Comparison of ENCODE assay signal across 8 cellular contexts in the genomic region with DNA sequence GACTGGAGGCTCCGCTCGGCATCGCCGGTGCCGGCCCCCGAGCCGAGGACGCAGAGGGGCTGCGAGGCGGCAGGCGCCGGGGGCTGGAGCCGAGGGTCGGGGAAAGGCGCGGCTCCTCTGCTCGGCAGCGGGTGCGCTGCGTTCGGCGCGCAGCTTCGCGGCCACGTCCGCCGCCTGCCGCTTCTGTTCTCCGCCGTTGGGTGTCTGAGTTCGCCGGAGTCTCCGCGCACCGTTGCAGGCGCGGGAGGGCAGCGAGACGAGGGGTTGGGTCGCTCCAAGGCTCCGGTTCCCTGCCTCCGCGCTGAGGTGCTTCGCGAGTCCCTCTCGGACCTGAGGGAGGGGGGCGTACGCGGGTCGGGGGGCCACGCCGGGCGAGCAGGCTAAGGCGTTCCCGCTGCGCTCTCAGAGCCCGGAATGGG. TPM values are rescaled to one million over a fixed set of nuclear protein-coding genes. Genes with fewer than 3 reads are reported as not detected.
DNase-seq lines count a peak whose midpoint lies in the region; ATAC-seq, FAIRE-seq and TF ChIP-seq lines count a peak whose summit lies in the region.

No MANE protein-coding gene starts in this region.

- no peaks in the 10 kb centered on the region for H3K9me1 ChIP-seq in keratinocyte (ENCODE audit: control insufficient read depth, extremely low read depth, insufficient read depth, low read length)

- POLR2A ChIA-PET in GM12878 (lab: Charles Lee) = no interaction called here

- H3K4me1 ChIP-seq in GM12878 (ENCODE audit: control insufficient read depth, insufficient read depth, low read length) = no peaks in the 10 kb centered on the region
- peaks cover 22% of the 10 kb centered on the region for H3K4me1 ChIP-seq in keratinocyte (ENCODE audit: control insufficient read depth, extremely low read depth, insufficient read depth, low read length)

- no peaks in the 10 kb centered on the region for H3K36me3 ChIP-seq in GM12878 (ENCODE audit: control insufficient read depth in 2 of 2, insufficient read depth in 2 of 2, low read length in 1 of 2)
- peaks cover 2 to 8% of the 10 kb centered on the region in 2 experiments for H3K36me3 ChIP-seq in keratinocyte (ENCODE audit: control insufficient read depth in 2 of 2, extremely low read depth in 1 of 2, insufficient read depth in 2 of 2, low read length in 2 of 2)

- TF ChIP-seq RAD21 in GM12878 (IDR thresholded peaks at IDR 0.05; ENCODE audit: insufficient read depth, low read depth, low read length) = no peak

- H3K4me3 ChIP-seq in GM12878 (peak overlapping the region; percentile 16; the same call in 1 of the 2 replicates), keratinocyte (ENCODE audit: control insufficient read depth in 2 of 3, extremely low read depth in 1 of 3, insufficient read depth in 2 of 3, low read depth in 1 of 3, low read length in 3 of 3) (peak overlapping the region; percentile 74 to 85 (median 78))

- RAD21 ChIA-PET in GM12878 (lab: Charles Lee; ENCODE audit: unreplicated experiment) = no interaction called here

- H3K9me3 ChIP-seq in GM12878 (replicated peaks; ENCODE audit: control insufficient read depth, insufficient read depth, low read length) (no peaks in the 10 kb centered on the region), keratinocyte (ENCODE audit: control insufficient read depth, low read depth, low read length) (no peaks in the 10 kb centered on the region)

- H4K20me1 ChIP-seq in GM12878 (ENCODE audit: control insufficient read depth, insufficient read depth) (no peaks in the 10 kb centered on the region), keratinocyte (ENCODE audit: control insufficient read depth, extremely low read depth, insufficient read depth, low read length) (no peaks in the 10 kb centered on the region)

- 14% methylated on average over 30 of the region's 58 CpGs for WGBS in GM12878 (ENCODE audit: insufficient coverage, insufficient replicate concordance, low lambda C conversion rate, missing lambda C conversion rate)

- FAIRE-seq in GM12878 (lab: Jason Lieb, UNC) (no peak), keratinocyte (lab: Jason Lieb, UNC) (no peak)

- H3K9ac ChIP-seq in GM12878 (ENCODE audit: control insufficient read depth, insufficient read depth, low read length) (no peak overlapping the region), keratinocyte (ENCODE audit: control insufficient read depth, extremely low read depth, insufficient read depth, low read length) (peak overlapping the region; percentile 75)

- H3K4me2 ChIP-seq in GM12878 (ENCODE audit: control insufficient read depth, insufficient read depth) (no peak overlapping the region; the same call in 1 of the 2 replicates), keratinocyte (ENCODE audit: control insufficient read depth, extremely low read depth, insufficient read depth, low read depth, low read length) (peak overlapping the region; percentile 45)

- H3K27ac ChIP-seq in GM12878 (ENCODE audit: control insufficient read depth, insufficient read depth) = no peak overlapping the region
- H3K27ac ChIP-seq in keratinocyte (ENCODE audit: control insufficient read depth, insufficient read depth, low read length) = peak overlapping the region; percentile 70

- no TSS peak for BruUV-seq in GM12878 (replicated peaks; lab: Mats Ljungman, UMichigan)

- CTCF ChIA-PET in GM12878 (lab: Yijun Ruan, JAX) = no interaction called here

- in situ Hi-C loops in GM12878 (cut with MboI) = no loop called here

- SMC1A ChIA-PET in GM12878 (lab: Charles Lee; ENCODE audit: uncharacterized antibody, unreplicated experiment) = no interaction called here

- no peak for TF ChIP-seq EP300 in GM12878 (IDR thresholded peaks at IDR 0.05; ENCODE audit: borderline replicate concordance in 1 of 2, control insufficient read depth in 1 of 2, low read depth in 2 of 2, low read length in 2 of 2)

- H3K79me2 ChIP-seq in GM12878 (ENCODE audit: control insufficient read depth, insufficient read depth, low read length) (no peaks in the 10 kb centered on the region), keratinocyte (ENCODE audit: control insufficient read depth, insufficient read depth, low read length) (peaks cover 31% of the 10 kb centered on the region)

- TF ChIP-seq POLR2A in GM12878 (IDR thresholded peaks at IDR 0.05; ENCODE audit: low read depth, low read length) = no peak

- dilution Hi-C loops in keratinocyte (cut with MboI; ENCODE audit: extremely low pct_ligation_motif_present, low sequenced_read_pairs) = no loop called here

- no peak for TF ChIP-seq CTCF in GM12878 (IDR thresholded peaks at IDR 0.05 in 2 of 3, conservative IDR thresholded peaks at IDR 0.05 in 1 of 3; ENCODE audit: control insufficient read depth in 2 of 3, extremely low read depth in 1 of 3, insufficient read depth in 1 of 3, low read depth in 3 of 3, low read length in 3 of 3)
- peak in 2 of 3 experiments; percentile 19 to 25 for TF ChIP-seq CTCF in keratinocyte (optimal IDR thresholded peaks at IDR 0.05 in 1 of 3, IDR thresholded peaks at IDR 0.05 in 1 of 3, conservative IDR thresholded peaks at IDR 0.05 in 1 of 3; ENCODE audit: extremely low read depth in 1 of 3, insufficient read depth in 2 of 3, low read length in 3 of 3)

- H2AFZ ChIP-seq in GM12878 (ENCODE audit: control insufficient read depth, low read depth, low read length) (no peak overlapping the region), keratinocyte (ENCODE audit: control insufficient read depth, low read length) (peak overlapping the region; percentile 60)

- H3K27me3 ChIP-seq in GM12878 (replicated peaks in 1 of 2; ENCODE audit: control insufficient read depth in 2 of 2, insufficient read depth in 2 of 2, low read length in 1 of 2) = peaks cover 0 to 6% of the 10 kb centered on the region in 2 experiments; a peak in 3 of 4 replicates
- no peaks in the 10 kb centered on the region for H3K27me3 ChIP-seq in keratinocyte (ENCODE audit: control insufficient read depth, extremely low read depth, insufficient read depth, low read length)

- DNase-seq in ELR (ENCODE audit: low read depth) (peak; percentile 48), GM12878 (ENCODE audit: low read depth, low spot score) (no peak), keratinocyte (ENCODE audit: low read depth, low spot score) (no peak), activated gamma-delta T cell treated with Interleukin-2 at 50 U/mL for 16 hours (no peak), NCI-H128 (lab: John Stamatoyannopoulos, UW; ENCODE audit: unreplicated experiment) (no peak)
- peak; percentile 11 for DNase-seq in stimulated activated CD4-positive, alpha-beta T cell treated with anti-CD3 and anti-CD28 coated beads, Interleukin-1b, Interleukin-23, amount 100 ng/mL, for 48 hours

- intact Hi-C loops in GM12878 (cut with micrococcal nuclease; ENCODE audit: unreplicated experiment) = loop anchor here (5.0 kb wide), 2 partner anchors 394 to 1044 kb away; no protein-coding TSS in a partner anchor

- ATAC-seq in GM12878 (no peak), HG03571 (IDR thresholded peaks at IDR 0.05; ENCODE audit: unreplicated experiment) (no peak)

TF ChIP-seq in GM12878, 131 proteins besides CTCF, POLR2A, EP300 and RAD21 (continues in another document):
- TF ChIP-seq NR2F1 (conservative IDR thresholded peaks at IDR 0.05) (no peak), GATAD2B (conservative IDR thresholded peaks at IDR 0.05; ENCODE audit: low read depth) (no peak)

RNA-seq across cellular contexts. Expression of a gene that starts 0.3 kb away (rescaled TPM):
- polyA plus RNA-seq in PFSK-1 (2012; ENCODE audit: insufficient read length, low read depth) = 20.5 TPM
- 0.12 and 0.46 TPM in 2 replicates for total RNA-seq in GM12878 (2013; cell fraction: nucleolus; rRNA removed)
- under 0.01 TPM in 1 of 2 replicates, not detected in the other for total RNA-seq in GM12878 (2014; rRNA removed)
- under 0.01 TPM in 1 of 2 replicates, not detected in the other for total RNA-seq in GM12878 (2014; rRNA removed; fragmentation: Illumina TruSeq; extraction: Trizol)
- total RNA-seq in GM12878 (2021) = 0.03 and 0.11 TPM in 2 replicates
- polyA plus RNA-seq in GM12878 (2011; ENCODE audit: low read depth) = 0.03 TPM
- polyA plus RNA-seq in GM12878 (2011; rRNA removed) = 0.04 and 0.12 TPM in 2 replicates
- polyA plus RNA-seq in GM12878 (2011; cell fraction: cytosol; rRNA removed) = 0.01 and 0.05 TPM in 2 replicates
- 0.09 and 0.30 TPM in 2 replicates for polyA plus RNA-seq in GM12878 (2011; cell fraction: nucleus; rRNA removed)
- polyA plus RNA-seq in GM12878 (2012) = 0.06 and 0.42 TPM in 2 replicates
- 0.24 TPM in 1 of 2 replicates, not detected in the other for polyA plus RNA-seq in GM12878 (2014; fragmentation: Illumina TruSeq; extraction: Trizol)
- not detected for polyA plus RNA-seq in GM12878 (2014; fragmentation: Nextera tagmentation; extraction: Ambion mirVana)
- polyA plus RNA-seq in GM12878 (2014; rRNA removed) = 0.01 TPM in 1 of 2 replicates, not detected in the other
- polyA plus RNA-seq in GM12878 (2016; fragmentation: Nextera tagmentation; extraction: Ambion mirVana) = under 1 TPM in 1 of 2 experiments, not detected in 1; 0.14 TPM
- polyA minus RNA-seq in GM12878 (2011; rRNA and poly(A)+ RNA removed) = not detected in 2 replicates
- polyA minus RNA-seq in GM12878 (2011; cell fraction: cytosol; rRNA and poly(A)+ RNA removed) = not detected in 2 replicates
- 0.29 TPM in 1 of 2 replicates, not detected in the other for polyA minus RNA-seq in GM12878 (2011; cell fraction: nucleus; rRNA and poly(A)+ RNA removed)
- 2.2 to 8.5 TPM (median 2.2 TPM) in 3 replicates for polyA plus RNA-seq in keratinocyte
- 2.9 TPM for polyA plus RNA-seq in keratinocyte (2011; ENCODE audit: low read depth)
- 5.0 and 7.2 TPM in 2 replicates for polyA plus RNA-seq in keratinocyte (2011; cell fraction: cytosol; rRNA removed)
- 16.8 and 21.0 TPM in 2 replicates for polyA plus RNA-seq in keratinocyte (2011; cell fraction: nucleus; rRNA removed)
- polyA plus RNA-seq in keratinocyte (2012; ENCODE audit: low replicate concordance) = 5.0 and 8.5 TPM in 2 replicates
- polyA minus RNA-seq in keratinocyte = 8.0 to 24.5 TPM (median 11.7 TPM) in 3 replicates
- polyA minus RNA-seq in keratinocyte (2011; cell fraction: cytosol; rRNA and poly(A)+ RNA removed) = 12.9 TPM
- polyA minus RNA-seq in keratinocyte (2011; cell fraction: nucleus; rRNA and poly(A)+ RNA removed) = 15.2 and 17.8 TPM in 2 replicates

Comparison
In these comparisons a context has a peak if more than half of its experiments do, and no peak if none do; other contexts are left out.
1. DNase-seq: peak in ELR (single experiment) and stimulated activated CD4-positive, alpha-beta T cell treated with anti-CD3 and anti-CD28 coated beads, Interleukin-1b, Interleukin-23, amount 100 ng/mL, for 48 hours (single experiment); none in GM12878 (single experiment), keratinocyte (single experiment), activated gamma-delta T cell treated with Interleukin-2 at 50 U/mL for 16 hours (single experiment) and NCI-H128 (single experiment).
2. CTCF ChIP-seq: peak in keratinocyte (2 of 3); none in GM12878 (0 of 3).